11 cellular contexts compared by ENCODE assay signal in the genomic region with DNA sequence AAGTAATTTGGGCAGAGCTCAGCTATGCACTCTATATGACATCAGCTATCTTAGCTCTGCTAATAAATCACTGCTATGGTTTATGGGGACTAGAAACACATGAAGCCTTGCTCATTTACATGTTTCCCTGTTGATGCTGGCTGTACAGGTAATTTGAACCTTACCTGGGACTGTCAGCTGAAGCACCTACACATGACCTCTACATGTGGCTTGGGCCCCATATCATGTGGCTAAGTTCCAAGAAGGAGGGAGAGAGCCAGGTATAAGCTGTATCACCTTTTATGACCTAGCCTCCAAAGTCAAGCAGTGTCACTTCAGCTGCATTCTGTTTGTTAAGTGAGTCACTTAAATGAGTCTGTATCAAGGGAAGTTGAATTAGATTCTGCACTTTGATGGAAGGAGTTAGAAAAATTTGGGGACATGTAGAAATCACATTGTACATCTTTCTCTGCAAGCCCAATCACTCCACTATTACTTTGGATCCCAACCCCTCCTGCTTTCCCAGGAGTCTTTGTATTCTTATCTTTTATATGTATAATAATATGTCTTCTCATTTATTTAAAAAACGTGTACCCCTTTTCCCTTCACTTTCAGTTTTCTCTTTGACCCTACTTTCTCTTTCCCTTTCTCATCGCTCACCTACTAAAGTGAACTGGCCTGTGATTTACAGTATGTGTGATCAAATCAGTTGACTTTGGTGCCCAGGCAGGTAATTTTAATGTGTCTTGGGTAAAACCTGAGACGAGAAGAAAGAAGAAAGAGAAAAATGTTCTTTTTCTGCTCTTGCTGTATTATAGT. TPM values are rescaled to one million over a fixed set of nuclear protein-coding genes. Genes with fewer than 3 reads are reported as not detected.
DNase-seq lines count a peak whose midpoint lies in the region; ATAC-seq, FAIRE-seq and TF ChIP-seq lines count a peak whose summit lies in the region.
"Had no signal": no experiment of that assay in that cellular context is flagged by ENCODE, and none has a peak within 500 bp of the region (broad histone marks: within the 10 kb centered on the region; RNA-seq: fewer than 3 reads in every experiment).

No MANE protein-coding gene starts in this region.

- H3K9me3 ChIP-seq in T-helper 17 cell (ENCODE audit: control insufficient read depth, low read length, poor library complexity, severe bottlenecking) (no peaks in the 10 kb centered on the region), small intestine (ENCODE audit: control insufficient read depth, low read depth) (no peaks in the 10 kb centered on the region), Karpas-422 (ENCODE audit: low read length) (no peaks in the 10 kb centered on the region)
- H3K9me3 ChIP-seq: BLaER1 had no signal

- H3K4me3 ChIP-seq in small intestine (ENCODE audit: low read depth in 1 of 2, low read length in 2 of 2) = no peak overlapping the region
- no peak overlapping the region for H3K4me3 ChIP-seq in Karpas-422 (ENCODE audit: low read length)
- H3K4me3 ChIP-seq: BLaER1, K562 had no signal

- H3K79me2 ChIP-seq in Karpas-422 (ENCODE audit: low read length) = no peaks in the 10 kb centered on the region

- H3K4me1 ChIP-seq in small intestine (ENCODE audit: control insufficient read depth in 2 of 2, insufficient read depth in 1 of 2, low read depth in 1 of 2, low read length in 1 of 2) (no peaks in the 10 kb centered on the region), Karpas-422 (ENCODE audit: low read length) (no peaks in the 10 kb centered on the region)
- H3K4me1 ChIP-seq: BLaER1 had no signal

- no peak overlapping the region for H2AFZ ChIP-seq in Karpas-422 (ENCODE audit: low read length)

- H3K4me2 ChIP-seq in Karpas-422 (ENCODE audit: low read depth, low read length, poor library complexity, severe bottlenecking) = no peak overlapping the region
- H3K4me2 ChIP-seq: BLaER1 had no signal

- H3K27me3 ChIP-seq in small intestine (ENCODE audit: control insufficient read depth in 2 of 2, insufficient read depth in 2 of 2, low read length in 2 of 2) (no peaks in the 10 kb centered on the region), Karpas-422 (ENCODE audit: low read length) (no peaks in the 10 kb centered on the region)
- H3K27me3 ChIP-seq: BLaER1, heart left ventricle had no signal

- peak; percentile 13 for DNase-seq in activated CD4-positive, alpha-beta T cell treated with anti-CD3 and anti-CD28 coated beads, Interleukin-2, amount 10 ng/mL, durations not matched to agents 7 days and 5 days
- DNase-seq in activated CD4-positive, alpha-beta T cell treated with anti-CD3 and anti-CD28 coated beads, Interleukin-2, amount 50 U/mL, for 4 hours = no peak
- DNase-seq in T-helper 17 cell (no peak), small intestine (peak; percentile 69), GM20000 (ENCODE audit: low spot score) (no peak), Karpas-422 (no peak)
- DNase-seq: heart left ventricle had no signal

- POLR2A ChIA-PET in activated CD4-positive, alpha-beta T cell treated with anti-CD3 and anti-CD28 coated beads, Interleukin-2, amount 10 ng/mL, durations not matched to agents 7 days and 5 days (lab: Charles Lee) = no interaction called here

- peak overlapping the region; percentile 65 for H3K4me3 Mint-ChIP-seq in activated CD4-positive, alpha-beta T cell treated with anti-CD3 and anti-CD28 coated beads, Interleukin-2, amount 10 ng/mL, durations not matched to agents 7 days and 5 days
- H3K4me3 Mint-ChIP-seq in T-helper 17 cell = peak overlapping the region; percentile 81

- no peak for TF ChIP-seq CTCF in GM20000 (IDR thresholded peaks at IDR 0.05; ENCODE audit: extremely low read depth, missing control alignments)

- H3K27ac ChIP-seq in small intestine (ENCODE audit: low read depth in 1 of 2, low read length in 1 of 2) = peak overlapping the region; percentile 48 to 72
- H3K27ac ChIP-seq in Karpas-422 (ENCODE audit: low read length) = no peak overlapping the region
- H3K27ac ChIP-seq: BLaER1 had no signal

- peak; percentile 49 for FAIRE-seq in small intestine (lab: Jason Lieb, UNC)
- FAIRE-seq: K562 had no signal

- peaks cover 30% of the 10 kb centered on the region for H3K4me1 Mint-ChIP-seq in activated CD4-positive, alpha-beta T cell treated with anti-CD3 and anti-CD28 coated beads, Interleukin-2, amount 10 ng/mL, durations not matched to agents 7 days and 5 days
- peaks cover 24% of the 10 kb centered on the region for H3K4me1 Mint-ChIP-seq in T-helper 17 cell

- ATAC-seq in HG02763 (IDR thresholded peaks at IDR 0.05; ENCODE audit: unreplicated experiment) (peak; percentile 65), T-helper 17 cell (peak; percentile 56), HG03108 (IDR thresholded peaks at IDR 0.05; ENCODE audit: unreplicated experiment) (no peak)
- ATAC-seq: K562 had no signal

- H3K27me3 Mint-ChIP-seq in activated CD4-positive, alpha-beta T cell treated with anti-CD3 and anti-CD28 coated beads, Interleukin-2, amount 10 ng/mL, durations not matched to agents 7 days and 5 days = no peaks in the 10 kb centered on the region
- H3K27me3 Mint-ChIP-seq in T-helper 17 cell = peaks cover 6% of the 10 kb centered on the region

- H3K27ac Mint-ChIP-seq in activated CD4-positive, alpha-beta T cell treated with anti-CD3 and anti-CD28 coated beads, Interleukin-2, amount 10 ng/mL, durations not matched to agents 7 days and 5 days = peak overlapping the region; percentile 85
- H3K27ac Mint-ChIP-seq in T-helper 17 cell = peak overlapping the region; percentile 3

- peaks cover 8% of the 10 kb centered on the region; the same call in 1 of the 2 replicates for H4K20me1 ChIP-seq in Karpas-422 (ENCODE audit: insufficient read depth, low read depth, low read length)
- H4K20me1 ChIP-seq: BLaER1 had no signal

- CTCF ChIA-PET in activated CD4-positive, alpha-beta T cell treated with anti-CD3 and anti-CD28 coated beads, Interleukin-2, amount 10 ng/mL, durations not matched to agents 7 days and 5 days (lab: Charles Lee) = interaction anchor here (0.7 to 1.3 kb wide), 2 partner anchors 10 to 15 kb away, joined by 3 read pairs; no protein-coding TSS in a partner anchor

- H3K36me3 Mint-ChIP-seq in activated CD4-positive, alpha-beta T cell treated with anti-CD3 and anti-CD28 coated beads, Interleukin-2, amount 10 ng/mL, durations not matched to agents 7 days and 5 days (ENCODE audit: low read depth) = peaks cover 6% of the 10 kb centered on the region
- peaks cover 2% of the 10 kb centered on the region for H3K36me3 Mint-ChIP-seq in T-helper 17 cell (ENCODE audit: low read depth)

- H3K36me3 ChIP-seq in small intestine (ENCODE audit: control insufficient read depth in 2 of 2, insufficient read depth in 2 of 2, low read length in 2 of 2) (no peaks in the 10 kb centered on the region), Karpas-422 (ENCODE audit: insufficient read depth, low read length) (no peaks in the 10 kb centered on the region)
- H3K36me3 ChIP-seq: BLaER1, heart left ventricle had no signal

- H3K9me3 Mint-ChIP-seq in activated CD4-positive, alpha-beta T cell treated with anti-CD3 and anti-CD28 coated beads, Interleukin-2, amount 10 ng/mL, durations not matched to agents 7 days and 5 days = peaks cover 9% of the 10 kb centered on the region

- WGBS in small intestine, 3 donors = 8 to 35% (median 11%) methylated on average over 3 of the region's 3 CpGs

- no peak overlapping the region for H3K9ac ChIP-seq in Karpas-422 (ENCODE audit: low read length)
- H3K9ac ChIP-seq: BLaER1 had no signal

- no peaks in the 10 kb centered on the region for H3K9me2 ChIP-seq in Karpas-422 (replicated peaks; ENCODE audit: insufficient read depth, low read length)

RNA-seq across cellular contexts. Expression of a gene that starts 53.4 kb away (rescaled TPM):
- total RNA-seq in activated CD4-positive, alpha-beta T cell treated with anti-CD3 and anti-CD28 coated beads, Interleukin-2, amount 10 ng/mL, durations not matched to agents 7 days and 5 days = 100 to 1,000 TPM; 108 to 119 TPM
- 10 to 100 TPM; 72.8 to 77.6 TPM for total RNA-seq in T-helper 17 cell
- 1 to 10 TPM; 1.8 to 9.2 (median 5.4) TPM for polyA plus RNA-seq in small intestine
- total RNA-seq in Karpas-422 (2014; rRNA removed; shearing (Covaris generic); ENCODE audit: low replicate concordance) = 23.1 and 68.1 TPM in 2 replicates

Comparison
In these comparisons a context has a peak if more than half of its experiments do, and no peak if none do; other contexts are left out.
1. DNase-seq: peak in activated CD4-positive, alpha-beta T cell treated with anti-CD3 and anti-CD28 coated beads, Interleukin-2, amount 10 ng/mL, durations not matched to agents 7 days and 5 days (single experiment) and small intestine (single experiment); none in activated CD4-positive, alpha-beta T cell treated with anti-CD3 and anti-CD28 coated beads, Interleukin-2, amount 50 U/mL, for 4 hours (0 of 2), T-helper 17 cell (0 of 3), GM20000 (single experiment) and Karpas-422 (single experiment).